1 cellular context compared by ENCODE assay signal in genomic region chr16:4968879-4969278, GRCh38.
TF ChIP-seq lines count a peak whose summit lies in the region.

No MANE protein-coding gene starts in this region.

TF ChIP-seq in H1, 55 proteins besides CTCF, POLR2A, EP300 and RAD21:
- TF ChIP-seq SP1 (IDR thresholded peaks at IDR 0.05; ENCODE audit: low read depth, low read length) (0 out of 2 replicates have a peak, but pooled peaks have one; percentile 47), TAF1 (IDR thresholded peaks at IDR 0.05; ENCODE audit: low read depth, low read length) (peak; percentile 62), SP2 (IDR thresholded peaks at IDR 0.05; ENCODE audit: low read length) (no peak)
